ENCODE assay signal across 20 cellular contexts in genomic region chr9:37970301-37971106, GRCh38.
A peak's percentile ranks its signal among the peaks of the same experiment; 100 is the strongest.
DNase-seq lines count a peak whose midpoint lies in the region; ATAC-seq, FAIRE-seq and TF ChIP-seq lines count a peak whose summit lies in the region.
"Had no signal": no experiment of that assay in that cellular context is flagged by ENCODE, and none has a peak within 500 bp of the region (broad histone marks: within the 10 kb centered on the region; RNA-seq: fewer than 3 reads in every experiment).

No MANE protein-coding gene starts in this region.

- peaks cover 4% of the 10 kb centered on the region for H3K36me3 ChIP-seq in cardiac muscle cell
- H3K36me3 ChIP-seq in kidney (ENCODE audit: control insufficient read depth in 1 of 2, insufficient read depth in 2 of 2, low read length in 2 of 2): peaks cover 0 to 11% of the 10 kb centered on the region in 2 donors

- H3K27me3 ChIP-seq in cardiac muscle cell: no peaks in the 10 kb centered on the region
- H3K27me3 ChIP-seq: MG63 had no signal

- H3K27ac ChIP-seq in cardiac muscle cell (peak overlapping the region; percentile 45), kidney (ENCODE audit: low read depth in 2 of 2, low read length in 2 of 2) (peak overlapping the region in 1 of 2 donors; percentile 69)
- H3K27ac ChIP-seq: 22Rv1, GM23248 had no signal

- ATAC-seq in left ventricle myocardium superior (no peak), GM18870 (IDR thresholded peaks at IDR 0.05; ENCODE audit: unreplicated experiment) (no peak)
- ATAC-seq: CD8-positive, alpha-beta T cell; HCT116 had no signal

- TF ChIP-seq CTCF in cardiac muscle cell (IDR thresholded peaks at IDR 0.05; ENCODE audit: low read depth, low read length) (no peak), kidney (IDR thresholded peaks at IDR 0.05; ENCODE audit: borderline replicate concordance, extremely low read depth, insufficient read depth) (no peak)

- intact Hi-C loops in left ventricle myocardium superior (cut with micrococcal nuclease) (loop anchor here (10.0 kb wide), 1 partner anchor 56 kb away; no protein-coding TSS in a partner anchor), kidney (cut with DNase I) (no loop called here), posterior vena cava (cut with DNase I) (no loop called here)

- no peak for TF ChIP-seq POLR2A in erythroblast (IDR thresholded peaks at IDR 0.05; ENCODE audit: low read length)

- H3K9me3 ChIP-seq in cardiac muscle cell (ENCODE audit: low read depth) (no peaks in the 10 kb centered on the region), kidney (ENCODE audit: control insufficient read depth in 1 of 2, low read length in 2 of 2) (no peaks in the 10 kb centered on the region)
- H3K9me3 ChIP-seq: MG63 had no signal

- H3K4me1 ChIP-seq in cardiac muscle cell (ENCODE audit: low read depth) (peaks cover 20% of the 10 kb centered on the region), kidney (ENCODE audit: control insufficient read depth in 1 of 2, insufficient read depth in 1 of 2, low read depth in 1 of 2, low read length in 2 of 2) (peaks cover 41% of the 10 kb centered on the region in 2 donors)

- no peak overlapping the region for H3K4me3 ChIP-seq in cardiac muscle cell
- no peak overlapping the region for H3K4me3 ChIP-seq in kidney (ENCODE audit: low read length in 2 of 2)
- H3K4me3 ChIP-seq: GM23248, MG63 had no signal

- no peak for FAIRE-seq in kidney (lab: Jason Lieb, UNC)
- FAIRE-seq: D721Med had no signal

- H3K9ac ChIP-seq in kidney (ENCODE audit: low read length in 2 of 2): no peak overlapping the region
- H3K9ac ChIP-seq: GM23248 had no signal

- DNase-seq in cardiac muscle cell (ENCODE audit: low read depth in 1 of 2, low spot score in 1 of 2): no peak
- no peak for DNase-seq in left ventricle myocardium superior
- DNase-seq in kidney: peak; percentile 53
- peak; percentile 45 for DNase-seq in posterior vena cava (ENCODE audit: low spot score)
- DNase-seq in stimulated activated CD4-positive, alpha-beta T cell treated with anti-CD3 and anti-CD28 coated beads, Interleukin-1b, Interleukin-23, amount 100 ng/mL, for 48 hours: no peak
- no peak for DNase-seq in Ammon's horn (ENCODE audit: low spot score)
- DNase-seq in erythroblast (lab: John Stamatoyannopoulos, UW): no peak
- DNase-seq: CD8-positive, alpha-beta T cell; DMS79 treated with DMSO at 0.1 percent for 48 hours; Karpas-422; MG63; NCI-H1092; NCI-H146; NCI-H2081; NCI-H748 treated with DMSO at 0.1 percent for 48 hours had no signal

Comparison
In these comparisons a context has a peak if more than half of its experiments do, and no peak if none do; other contexts are left out.
1. DNase-seq: peak in kidney (single experiment) and posterior vena cava (single experiment); none in cardiac muscle cell (0 of 2), left ventricle myocardium superior (single experiment), stimulated activated CD4-positive, alpha-beta T cell treated with anti-CD3 and anti-CD28 coated beads, Interleukin-1b, Interleukin-23, amount 100 ng/mL, for 48 hours (single experiment), Ammon's horn (single experiment) and erythroblast (0 of 2).